2 cellular contexts compared by ENCODE assay signal in genomic region chr16:86794216-86794864, GRCh38.
TF ChIP-seq lines count a peak whose summit lies in the region.

No MANE protein-coding gene starts in this region.

TF ChIP-seq in IMR-90, 13 proteins besides CTCF, POLR2A, EP300 and RAD21:
- 0 out of 2 replicates have a peak, but pooled peaks have one; percentile 20 for TF ChIP-seq NFE2L2 (IDR thresholded peaks at IDR 0.05; ENCODE audit: low read depth, low read length)
- no peak for TF ChIP-seq MAZ (IDR thresholded peaks at IDR 0.05; ENCODE audit: borderline replicate concordance, low read depth, low read length)
- TF ChIP-seq MAFK (IDR thresholded peaks at IDR 0.05; ENCODE audit: low read depth, low read length), result no peak

TF ChIP-seq in SK-N-SH, 30 proteins besides CTCF, POLR2A, EP300 and RAD21:
- TF ChIP-seq NFIC (IDR thresholded peaks at IDR 0.05; ENCODE audit: borderline replicate concordance), result no peak
- no peak for TF ChIP-seq USF2 (IDR thresholded peaks at IDR 0.05; ENCODE audit: borderline replicate concordance, low read depth, low read length)
- TF ChIP-seq USF1 (IDR thresholded peaks at IDR 0.05; ENCODE audit: borderline replicate concordance, low read depth), result no peak
- no peak for TF ChIP-seq NRF1 (IDR thresholded peaks at IDR 0.05; ENCODE audit: low read depth, low read length)
- no peak for TF ChIP-seq TAF1 (IDR thresholded peaks at IDR 0.05; ENCODE audit: borderline replicate concordance, low read depth, low read length)
- TF ChIP-seq RCOR1 (IDR thresholded peaks at IDR 0.05; ENCODE audit: low read length), result no peak
- no peak for TF ChIP-seq MAX (IDR thresholded peaks at IDR 0.05; ENCODE audit: low read depth)
- TF ChIP-seq CHD2 (IDR thresholded peaks at IDR 0.05; ENCODE audit: low read length, partially characterized antibody), result no peak
- TF ChIP-seq MEF2A (IDR thresholded peaks at IDR 0.05; ENCODE audit: borderline replicate concordance, low read depth), result no peak
- TF ChIP-seq RXRA (IDR thresholded peaks at IDR 0.05; ENCODE audit: borderline replicate concordance, low read depth), result no peak
